In genomic region chr9:27528886-27529315, GRCh38 we compare ENCODE assay signal across 8 cellular contexts. TPM values are rescaled to one million over a fixed set of nuclear protein-coding genes. Genes with fewer than 3 reads are reported as not detected.
DNase-seq lines count a peak whose midpoint lies in the region; ATAC-seq and TF ChIP-seq lines count a peak whose summit lies in the region.

No MANE protein-coding gene starts in this region.

- H3K36me3 ChIP-seq in mesenchymal stem cell (ENCODE audit: control insufficient read depth in 1 of 2, insufficient read depth in 2 of 2, low read depth in 1 of 2, low read length in 2 of 2), result peaks cover 0 to 3% of the 10 kb centered on the region in 2 experiments

- ATAC-seq in GM19397 (IDR thresholded peaks at IDR 0.05; ENCODE audit: unreplicated experiment), result peak; percentile 49
- peak; percentile 43 for ATAC-seq in HG03571 (IDR thresholded peaks at IDR 0.05; ENCODE audit: unreplicated experiment)

- peak overlapping the region; percentile 33 for H2AFZ ChIP-seq in mesenchymal stem cell (ENCODE audit: low read depth, low read length)

- no peak overlapping the region for H4K8ac ChIP-seq in mesenchymal stem cell (ENCODE audit: low read length)

- peaks cover 12 to 34% of the 10 kb centered on the region in 2 experiments for H3K27me3 ChIP-seq in mesenchymal stem cell (ENCODE audit: control insufficient read depth in 1 of 2, insufficient read depth in 1 of 2, low read length in 2 of 2)

- peak overlapping the region in 1 of 2 experiments; percentile 14 for H3K23ac ChIP-seq in mesenchymal stem cell (ENCODE audit: low read length in 2 of 2)

- peaks cover 17% of the 10 kb centered on the region for H3K4me1 ChIP-seq in mesenchymal stem cell (ENCODE audit: control insufficient read depth, insufficient read depth, low read depth, low read length)

- peak overlapping the region in 1 of 2 experiments; percentile 86 for H2BK12ac ChIP-seq in mesenchymal stem cell (ENCODE audit: low read length in 2 of 2)

- under 1% methylated on average over 25 of the region's 25 CpGs for WGBS in mesenchymal stem cell

- H3K4me3 ChIP-seq in AG10803 (ENCODE audit: low read length), result peak overlapping the region; percentile 66
- H3K4me3 ChIP-seq in mesenchymal stem cell (ENCODE audit: insufficient read depth in 1 of 2, low read depth in 1 of 2, low read length in 2 of 2), result peak overlapping the region; percentile 59 to 80

- no peak overlapping the region for H2AK5ac ChIP-seq in mesenchymal stem cell (ENCODE audit: low read length, severe bottlenecking)

- no peak overlapping the region for H3K27ac ChIP-seq in mesenchymal stem cell (ENCODE audit: low read length, poor library complexity, severe bottlenecking)

- H2BK15ac ChIP-seq in mesenchymal stem cell (ENCODE audit: low read depth, poor library complexity, severe bottlenecking), result no peak overlapping the region

- H4K91ac ChIP-seq in mesenchymal stem cell (ENCODE audit: low read length), result no peak overlapping the region

- DNase-seq in AG10803 (ENCODE audit: low read depth), result no peak
- DNase-seq in activated CD4-positive, alpha-beta T cell treated with anti-CD3 and anti-CD28 coated beads, Interleukin-2, amount 50 U/mL, for 4 hours, result peak; percentile 16 to 17
- DNase-seq in effector CD8-positive, alpha-beta T cell (lab: John Stamatoyannopoulos, UW), result peak; percentile 14
- peak; percentile 67 for DNase-seq in mesenchymal stem cell
- DNase-seq in stimulated activated CD8-positive, alpha-beta memory T cell treated with anti-CD3 and anti-CD28 coated beads, Interleukin-4, amount 100 ng/mL, for 48 hours, result peak; percentile 65
- DNase-seq in NCI-H2029 (lab: John Stamatoyannopoulos, UW), result no peak

- no peak for TF ChIP-seq CTCF in AG10803 (conservative IDR thresholded peaks at IDR 0.05; ENCODE audit: low read length)

- H3K14ac ChIP-seq in mesenchymal stem cell (ENCODE audit: low read length in 2 of 2), result peak overlapping the region in 1 of 2 experiments; percentile 36

- peak overlapping the region; percentile 66 for H3K9ac ChIP-seq in mesenchymal stem cell (ENCODE audit: low read length)

- peak overlapping the region in 1 of 2 experiments; percentile 84 for H3K18ac ChIP-seq in mesenchymal stem cell (ENCODE audit: low read depth in 1 of 2, low read length in 2 of 2)

- peak overlapping the region; percentile 100 for H3K4me2 ChIP-seq in mesenchymal stem cell (ENCODE audit: low read length, poor library complexity, severe bottlenecking)

- no peak overlapping the region for H2BK120ac ChIP-seq in mesenchymal stem cell (ENCODE audit: low read depth, low read length)

- H3K9me3 ChIP-seq in mesenchymal stem cell (ENCODE audit: control insufficient read depth, low read length), result no peaks in the 10 kb centered on the region

- no peaks in the 10 kb centered on the region for H3K79me1 ChIP-seq in mesenchymal stem cell (replicated peaks; ENCODE audit: low read length, poor library complexity, severe bottlenecking)

- no peak overlapping the region for H3K4ac ChIP-seq in mesenchymal stem cell (ENCODE audit: low read depth in 1 of 2, low read length in 2 of 2)

- H2BK5ac ChIP-seq in mesenchymal stem cell (ENCODE audit: low read depth, low read length, poor library complexity, severe bottlenecking), result no peak overlapping the region

RNA-seq across cellular contexts. Expression of gene MOB3B, which starts 0.7 kb away (rescaled TPM):
- 0.76 TPM for polyA plus RNA-seq in mesenchymal stem cell (2013, experiment 1 of 2)
- polyA plus RNA-seq in mesenchymal stem cell (2013, experiment 2 of 2), result 0.78 TPM

RNA-seq across cellular contexts. Expression of gene IFNK, which starts 4.8 kb away (rescaled TPM):
- not detected for polyA plus RNA-seq in mesenchymal stem cell (2013, experiment 1 of 2)
- not detected for polyA plus RNA-seq in mesenchymal stem cell (2013, experiment 2 of 2)

RNA-seq across cellular contexts. Expression of gene C9orf72, which starts 44.4 kb away (rescaled TPM):
- 7.2 TPM for polyA plus RNA-seq in mesenchymal stem cell (2013, experiment 1 of 2)
- 7.1 TPM for polyA plus RNA-seq in mesenchymal stem cell (2013, experiment 2 of 2)

Comparison
In these comparisons a context has a peak if more than half of its experiments do, and no peak if none do; other contexts are left out.
1. DNase-seq: peak in activated CD4-positive, alpha-beta T cell treated with anti-CD3 and anti-CD28 coated beads, Interleukin-2, amount 50 U/mL, for 4 hours (2 of 2), effector CD8-positive, alpha-beta T cell (single experiment), mesenchymal stem cell (single experiment) and stimulated activated CD8-positive, alpha-beta memory T cell treated with anti-CD3 and anti-CD28 coated beads, Interleukin-4, amount 100 ng/mL, for 48 hours (single experiment); none in AG10803 (single experiment) and NCI-H2029 (single experiment).